ENCODE assay signal across 8 cellular contexts in the genomic region with DNA sequence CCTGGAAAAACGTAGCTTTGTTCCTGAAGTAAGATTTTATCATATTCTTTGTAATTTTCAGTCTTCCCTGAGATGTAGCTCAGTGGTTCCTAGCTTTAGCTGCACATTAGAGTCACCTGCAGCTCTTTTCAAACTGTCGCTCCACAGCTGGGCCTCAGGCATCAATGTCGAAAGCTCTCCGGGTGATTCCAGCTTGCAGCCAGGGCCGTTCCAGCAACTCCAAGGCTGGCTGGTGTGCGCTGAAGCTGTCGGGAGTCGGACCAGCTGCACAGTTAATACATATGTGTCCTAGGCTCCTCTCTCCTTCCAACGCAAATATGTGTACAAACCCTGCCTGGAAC. TPM values are rescaled to one million over a fixed set of nuclear protein-coding genes. Genes with fewer than 3 reads are reported as not detected.
DNase-seq lines count a peak whose midpoint lies in the region; ATAC-seq and TF ChIP-seq lines count a peak whose summit lies in the region.

No MANE protein-coding gene starts in this region.

- H3K4me1 Mint-ChIP-seq in stimulated activated naive B cell treated with anti-CD40 and anti-IgM and Interleukin-4, amounts not matched to agents 10 μg/mL and 1 μg/mL and 100 μg/mL, for 72 hours, result peaks cover 24 to 46% of the 10 kb centered on the region in 2 donors

- no peak for TF ChIP-seq CTCF in VCaP (conservative IDR thresholded peaks at IDR 0.05)
- TF ChIP-seq CTCF in hepatocyte (IDR thresholded peaks at IDR 0.05; ENCODE audit: poor library complexity), result no peak

- H3K36me3 Mint-ChIP-seq in stimulated activated naive B cell treated with anti-CD40 and anti-IgM and Interleukin-4, amounts not matched to agents 10 μg/mL and 1 μg/mL and 100 μg/mL, for 72 hours, result peaks cover 4 to 20% of the 10 kb centered on the region in 2 donors

- H3K27me3 ChIP-seq in hepatocyte, result no peaks in the 10 kb centered on the region

- no peaks in the 10 kb centered on the region for H3K36me3 ChIP-seq in hepatocyte (replicated peaks; ENCODE audit: insufficient read depth, low read depth)

- H3K27ac Mint-ChIP-seq in stimulated activated naive B cell treated with anti-CD40 and anti-IgM and Interleukin-4, amounts not matched to agents 10 μg/mL and 1 μg/mL and 100 μg/mL, for 72 hours, result peak overlapping the region; percentile 100

- H3K9me2 ChIP-seq in hepatocyte (replicated peaks; ENCODE audit: insufficient read depth), result no peaks in the 10 kb centered on the region

- H2AFZ ChIP-seq in hepatocyte, result peak overlapping the region; percentile 91

- WGBS in hepatocyte (ENCODE audit: low lambda C conversion rate, missing lambda C conversion rate), result 2% methylated on average over 9 of the region's 9 CpGs

- peak overlapping the region; percentile 98 to 100 for H3K4me3 Mint-ChIP-seq in stimulated activated naive B cell treated with anti-CD40 and anti-IgM and Interleukin-4, amounts not matched to agents 10 μg/mL and 1 μg/mL and 100 μg/mL, for 72 hours

- H3K27ac ChIP-seq in VCaP (peak overlapping the region; percentile 90), hepatocyte (peak overlapping the region; percentile 99)

- peak overlapping the region; percentile 81 for H3K4me3 ChIP-seq in GM08714 (ENCODE audit: low read length)
- H3K4me3 ChIP-seq in hepatocyte, result peak overlapping the region; percentile 73

- DNase-seq in hepatocyte (ENCODE audit: low spot score) (no peak), NCI-H2196 treated with DMSO at 0.1 percent for 48 hours (lab: John Stamatoyannopoulos, UW; ENCODE audit: unreplicated experiment) (no peak), dermis blood vessel endothelial cell (no peak), NCI-H1092 (lab: John Stamatoyannopoulos, UW) (no peak)
- no peak for DNase-seq in stimulated activated naive B cell treated with anti-CD40 and anti-IgM and Interleukin-4, amounts not matched to agents 10 μg/mL and 1 μg/mL and 100 μg/mL, for 72 hours

- peaks cover 14% of the 10 kb centered on the region for H3K4me1 ChIP-seq in hepatocyte (ENCODE audit: insufficient read depth)

- H3K9me3 Mint-ChIP-seq in stimulated activated naive B cell treated with anti-CD40 and anti-IgM and Interleukin-4, amounts not matched to agents 10 μg/mL and 1 μg/mL and 100 μg/mL, for 72 hours, result no peaks in the 10 kb centered on the region

- H3K4me2 ChIP-seq in hepatocyte, result peak overlapping the region; percentile 93

- H3K9me3 ChIP-seq in hepatocyte (ENCODE audit: low read depth), result no peaks in the 10 kb centered on the region

- no peaks in the 10 kb centered on the region for H3K27me3 Mint-ChIP-seq in stimulated activated naive B cell treated with anti-CD40 and anti-IgM and Interleukin-4, amounts not matched to agents 10 μg/mL and 1 μg/mL and 100 μg/mL, for 72 hours

- ATAC-seq in HG02610 (IDR thresholded peaks at IDR 0.05; ENCODE audit: unreplicated experiment), result peak; percentile 14
- ATAC-seq in stimulated activated naive B cell treated with anti-CD40 and anti-IgM and Interleukin-4, amounts not matched to agents 10 μg/mL and 1 μg/mL and 100 μg/mL, for 72 hours (replicated peaks), result peak; percentile 27 to 30

- H3K79me2 ChIP-seq in hepatocyte, result peaks cover 29% of the 10 kb centered on the region

- no peaks in the 10 kb centered on the region for H4K20me1 ChIP-seq in hepatocyte (ENCODE audit: insufficient read depth, poor library complexity, severe bottlenecking)

RNA-seq across cellular contexts. Expression of a gene that starts 0.6 kb away (rescaled TPM):
- 3.7 and 4.5 TPM in 2 replicates for total RNA-seq in hepatocyte
- 2.1 and 2.2 TPM in 2 replicates for polyA plus RNA-seq in hepatocyte
- total RNA-seq in dermis blood vessel endothelial cell, result 8.8 and 12.4 TPM in 2 replicates

RNA-seq across cellular contexts. Expression of a gene that starts 5.4 kb away (rescaled TPM):
- total RNA-seq in hepatocyte (11.8 and 14.6 TPM in 2 replicates), dermis blood vessel endothelial cell (8.7 and 14.0 TPM in 2 replicates)
- 4.2 and 9.3 TPM in 2 replicates for polyA plus RNA-seq in hepatocyte

RNA-seq across cellular contexts. Expression of a gene that starts 42.3 kb away (rescaled TPM):
- total RNA-seq in hepatocyte, result 3.1 and 3.7 TPM in 2 replicates
- 0.13 and 0.66 TPM in 2 replicates for polyA plus RNA-seq in hepatocyte
- 7.7 and 8.7 TPM in 2 replicates for total RNA-seq in dermis blood vessel endothelial cell

RNA-seq across cellular contexts. Expression of a gene that starts 43.4 kb away (rescaled TPM):
- total RNA-seq in hepatocyte (44.3 and 44.4 TPM in 2 replicates), dermis blood vessel endothelial cell (56.3 and 62.7 TPM in 2 replicates)
- 52.4 and 55.3 TPM in 2 replicates for polyA plus RNA-seq in hepatocyte
